Comparison of ENCODE assay signal across 9 cellular contexts in the genomic region with DNA sequence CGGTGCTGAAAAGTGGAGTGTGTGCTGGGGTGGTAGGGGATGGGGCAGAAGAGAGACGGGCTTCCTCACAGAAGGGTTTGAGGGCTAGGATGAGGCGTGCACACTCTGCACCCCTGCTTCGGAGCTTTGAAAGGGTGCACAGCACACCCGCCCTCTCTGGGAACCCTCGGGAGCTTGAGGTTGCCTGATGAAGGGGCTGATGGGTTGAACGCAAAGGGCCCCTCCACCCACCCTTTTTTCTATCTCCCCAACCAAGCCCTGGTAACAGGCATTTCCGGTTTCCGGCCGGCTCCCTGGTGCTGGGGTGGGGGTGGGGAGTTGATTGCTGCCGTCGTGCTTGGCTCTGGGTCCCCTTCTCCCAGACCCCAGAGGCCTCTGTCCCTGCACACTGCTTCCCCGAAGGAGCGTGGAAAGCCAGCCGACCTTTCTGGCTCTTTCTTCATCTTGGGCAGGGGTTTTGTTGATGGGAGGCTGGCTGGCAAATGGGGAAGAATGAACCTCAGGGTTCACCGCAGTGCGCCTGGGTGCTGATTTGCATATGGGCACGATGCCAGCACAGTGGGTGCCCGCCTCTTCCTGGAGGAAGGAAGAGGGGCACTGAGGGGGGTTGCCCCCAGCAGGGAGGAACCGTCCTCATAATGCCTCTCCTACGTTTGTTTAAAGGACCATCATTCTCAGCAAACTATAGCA. TPM values are rescaled to one million over a fixed set of nuclear protein-coding genes. Genes with fewer than 3 reads are reported as not detected.
DNase-seq lines count a peak whose midpoint lies in the region; ATAC-seq and TF ChIP-seq lines count a peak whose summit lies in the region.
"Had no signal": no experiment of that assay in that cellular context is flagged by ENCODE, and none has a peak within 500 bp of the region (broad histone marks: within the 10 kb centered on the region; RNA-seq: fewer than 3 reads in every experiment).

No MANE protein-coding gene starts in this region.

- H3K9me2 ChIP-seq in OCI-LY7 (ENCODE audit: insufficient read depth, low read length): no peaks in the 10 kb centered on the region

- H3K4me1 ChIP-seq in OCI-LY7 (ENCODE audit: insufficient read depth, low read length, poor library complexity, severe bottlenecking): peaks cover 76% of the 10 kb centered on the region
- H3K4me1 ChIP-seq in sigmoid colon: peaks cover 0 to 10% (median 4%) of the 10 kb centered on the region in 4 donors

- H3K79me2 ChIP-seq in OCI-LY7 (ENCODE audit: insufficient read depth, low read depth, low read length): peaks cover 78% of the 10 kb centered on the region

- CTCF ChIA-PET in OCI-LY7 (lab: Charles Lee; ENCODE audit: unreplicated experiment): interaction anchor here (0.9 to 1.4 kb wide), 2 partner anchors 9 to 29 kb away, joined by 4 read pairs; a partner anchor contains a TSS

- intact Hi-C loops in OCI-LY7 (cut with micrococcal nuclease; ENCODE audit: unreplicated experiment) (loop anchor here (1.0 to 2.0 kb wide), 3 partner anchors 29 to 63 kb away; a partner anchor contains a TSS), cardiac septum (cut with DNase I) (no loop called here), sigmoid colon (cut with DNase I) (no loop called here)

- TSS peak; percentile 45 for BruUV-seq in OCI-LY7 (replicated peaks; lab: Mats Ljungman, UMichigan)

- POLR2A ChIA-PET in OCI-LY7 (lab: Charles Lee): interaction anchor here (0.5 to 2.9 kb wide), 5 partner anchors 11 to 500 kb away, joined by 3 to 25 read pairs (median 3); a partner anchor contains a TSS

- DNase-seq in GDM1 (lab: John Stamatoyannopoulos, UW): peak; percentile 94
- peak; percentile 97 for DNase-seq in OCI-LY7 (ENCODE audit: low spot score)
- DNase-seq in activated T-helper 1 cell treated with anti-CD3 and anti-CD28 coated beads, Interleukin-2, amount 50 U/mL, for 16 hours (ENCODE audit: low read depth in 1 of 2, low spot score in 1 of 2): peak; percentile 52 to 67
- peak; percentile 91 for DNase-seq in cardiac septum (ENCODE audit: low spot score)
- peak; percentile 82 for DNase-seq in sigmoid colon
- no peak for DNase-seq in SHP77 (lab: John Stamatoyannopoulos, UW)

- H2AFZ ChIP-seq in OCI-LY7 (ENCODE audit: low read length): peak overlapping the region; percentile 13; the same call in 1 of the 2 replicates

- TF ChIP-seq POLR2A in sigmoid colon (IDR thresholded peaks at IDR 0.05): no peak

- ATAC-seq in HG02840 (IDR thresholded peaks at IDR 0.05; ENCODE audit: low FRiP score, unreplicated experiment) (peak; percentile 53), HG03342 (IDR thresholded peaks at IDR 0.05; ENCODE audit: unreplicated experiment) (no peak)

- peak overlapping the region; percentile 94 for H3K27ac ChIP-seq in OCI-LY7 (ENCODE audit: low read depth, low read length, poor library complexity, severe bottlenecking)
- H3K27ac ChIP-seq in sigmoid colon: peak overlapping the region in 1 of 4 donors; percentile 57

- H3K36me3 ChIP-seq in OCI-LY7 (ENCODE audit: insufficient read depth, low read length) (peaks cover 33% of the 10 kb centered on the region), sigmoid colon (no peaks in the 10 kb centered on the region)

- TF ChIP-seq CTCF in OCI-LY7 (conservative IDR thresholded peaks at IDR 0.05; ENCODE audit: low read length) (no peak), sigmoid colon (IDR thresholded peaks at IDR 0.05) (no peak)

- peak overlapping the region; percentile 88 for H3K4me2 ChIP-seq in OCI-LY7 (ENCODE audit: low read length)

- H3K9me3 ChIP-seq in OCI-LY7 (ENCODE audit: low read length) (no peaks in the 10 kb centered on the region), sigmoid colon (no peaks in the 10 kb centered on the region)

- 5 to 24% methylated on average over 21 of the region's 21 CpGs for WGBS in sigmoid colon, 2 donors

- peak overlapping the region; percentile 66 for H3K4me3 ChIP-seq in OCI-LY7 (ENCODE audit: low read depth, low read length, poor library complexity, severe bottlenecking)
- peak overlapping the region in 2 of 4 donors; percentile 13 to 17 for H3K4me3 ChIP-seq in sigmoid colon

- TF ChIP-seq EP300 in sigmoid colon (IDR thresholded peaks at IDR 0.05): no peak

- H3K27me3 ChIP-seq in sigmoid colon: peaks cover 0 to 19% (median 0%) of the 10 kb centered on the region in 3 donors

- no peaks in the 10 kb centered on the region for H4K20me1 ChIP-seq in OCI-LY7 (ENCODE audit: insufficient read depth, low read length)

RNA-seq across cellular contexts. Expression of a gene that starts 29.0 kb away (rescaled TPM):
- total RNA-seq in OCI-LY7 (2014; rRNA removed; shearing (Covaris generic)): 76.1 and 90.7 TPM in 2 replicates
- total RNA-seq in OCI-LY7 (2022) (92.7 and 107 TPM in 2 replicates), cardiac septum (1.5 TPM), sigmoid colon (1 to 10 TPM; 3.0 to 4.6 (median 4.3) TPM)
- polyA plus RNA-seq in sigmoid colon: 10 to 100 TPM in 1 of 3 donors, 1 to 10 TPM in 2; 2.4 to 18.9 (median 3.7) TPM

RNA-seq across cellular contexts. Expression of a gene that starts 34.3 kb away (rescaled TPM):
- total RNA-seq in OCI-LY7 (2014; rRNA removed; shearing (Covaris generic)): 7.8 and 8.5 TPM in 2 replicates
- total RNA-seq in OCI-LY7 (2022) (9.8 and 13.3 TPM in 2 replicates), cardiac septum (0.40 TPM), sigmoid colon (under 1 TPM in 1 of 4 donors, not detected in 3; 0.66 TPM)
- polyA plus RNA-seq in sigmoid colon: 10 to 100 TPM; 23.8 to 42.7 (median 30.0) TPM
- total RNA-seq: RPMI7951 had no signal

Comparison
In these comparisons a context has a peak if more than half of its experiments do, and no peak if none do; other contexts are left out.
1. DNase-seq: peak in GDM1 (single experiment), OCI-LY7 (single experiment), activated T-helper 1 cell treated with anti-CD3 and anti-CD28 coated beads, Interleukin-2, amount 50 U/mL, for 16 hours (2 of 2), cardiac septum (single experiment) and sigmoid colon (single experiment); none in SHP77 (0 of 2).
2. RNA of a gene that starts 29.0 kb away (total RNA-seq): 76.1 to 107 TPM in OCI-LY7; 3.0 to 4.6 TPM in sigmoid colon and 1.5 TPM in cardiac septum (single experiment); every median in the first group is over 10 times any median in the second.